9 cellular contexts compared by ENCODE assay signal in the genomic region with DNA sequence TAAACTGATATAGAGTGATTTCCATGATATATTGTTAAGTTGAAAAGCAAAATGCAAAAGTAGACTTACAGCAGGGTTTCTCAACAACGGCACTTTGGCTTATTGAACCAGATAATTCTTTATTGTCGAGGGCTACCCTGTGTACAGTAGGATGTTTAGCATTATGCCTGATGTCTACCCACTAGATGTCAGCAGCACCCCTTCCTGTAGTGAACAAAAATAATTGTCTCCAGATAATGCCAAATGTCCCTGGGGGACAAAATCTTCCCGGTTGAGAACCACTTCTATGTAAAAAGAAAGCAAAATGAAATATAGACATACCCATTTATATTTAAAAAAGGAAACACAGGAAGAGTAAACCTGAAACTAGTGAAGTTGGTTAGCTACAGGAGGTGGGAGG. TPM values are rescaled to one million over a fixed set of nuclear protein-coding genes. Genes with fewer than 3 reads are reported as not detected.
DNase-seq lines count a peak whose midpoint lies in the region; ATAC-seq and TF ChIP-seq lines count a peak whose summit lies in the region.
"Had no signal": no experiment of that assay in that cellular context is flagged by ENCODE, and none has a peak within 500 bp of the region (broad histone marks: within the 10 kb centered on the region; RNA-seq: fewer than 3 reads in every experiment).

No MANE protein-coding gene starts in this region.

- H3K27me3 Mint-ChIP-seq in MCF 10A (ENCODE audit: insufficient read depth, unreplicated experiment), result no peaks in the 10 kb centered on the region

- TF ChIP-seq POLR2A in breast epithelium (IDR thresholded peaks at IDR 0.05), result no peak

- DNase-seq in MCF 10A (ENCODE audit: unreplicated experiment) (peak; percentile 60), breast epithelium (ENCODE audit: low spot score in 2 of 2) (no peak), Panc1 (ENCODE audit: low read depth, low spot score) (no peak), left ventricle myocardium inferior (no peak), occipital lobe (lab: John Stamatoyannopoulos, UW) (no peak), omental fat pad (ENCODE audit: low spot score) (no peak), cerebellum (ENCODE audit: low spot score) (no peak)

- in situ Hi-C loops in Panc1 (cut with HindIII; ENCODE audit: low pct_unique_long_range_greater_than_20kb, low sequenced_read_pairs), result no loop called here

- peaks cover 23% of the 10 kb centered on the region for H3K4me1 Mint-ChIP-seq in MCF 10A (ENCODE audit: insufficient read depth, unreplicated experiment)

- POLR2A ChIA-PET in MCF 10A (lab: Yijun Ruan, JAX), result interaction anchor here (1.6 kb wide), 1 partner anchor 16 kb away, joined by 3 read pairs; no protein-coding TSS in a partner anchor
- POLR2A ChIA-PET in HEK293 (lab: Yijun Ruan, JAX), result interaction anchor here (0.6 kb wide), 1 partner anchor 9 kb away, joined by 3 read pairs; no protein-coding TSS in a partner anchor
- POLR2A ChIA-PET in Panc1 (lab: Charles Lee), result no interaction called here

- peaks cover 5% of the 10 kb centered on the region for H3K9me3 Mint-ChIP-seq in MCF 10A (ENCODE audit: unreplicated experiment)

- H3K36me3 ChIP-seq in breast epithelium, result no peaks in the 10 kb centered on the region
- no peaks in the 10 kb centered on the region for H3K36me3 ChIP-seq in HEK293 (ENCODE audit: control insufficient read depth in 2 of 2, insufficient read depth in 1 of 2, low read length in 2 of 2)
- no peaks in the 10 kb centered on the region for H3K36me3 ChIP-seq in Panc1 (ENCODE audit: control insufficient read depth, insufficient read depth, low read length)
- peaks cover 17% of the 10 kb centered on the region for H3K36me3 ChIP-seq in left ventricle myocardium inferior

- no peaks in the 10 kb centered on the region for H3K36me3 Mint-ChIP-seq in MCF 10A (ENCODE audit: insufficient read depth, unreplicated experiment)

- no peak overlapping the region for H3K27ac Mint-ChIP-seq in MCF 10A (ENCODE audit: low read depth, unreplicated experiment)

- H3K4me3 Mint-ChIP-seq in MCF 10A (ENCODE audit: unreplicated experiment), result no peak overlapping the region

- H3K4me3 ChIP-seq in breast epithelium, result no peak overlapping the region
- H3K4me3 ChIP-seq in HEK293 (ENCODE audit: low read depth, low read length), result no peak overlapping the region
- H3K4me3 ChIP-seq in Panc1 (ENCODE audit: low read depth in 2 of 2, low read length in 2 of 2), result no peak overlapping the region
- H3K4me3 ChIP-seq in left ventricle myocardium inferior, result no peak overlapping the region

- no peaks in the 10 kb centered on the region for H3K9me3 ChIP-seq in breast epithelium
- H3K9me3 ChIP-seq in HEK293 (ENCODE audit: control insufficient read depth, insufficient read depth, low read depth, low read length), result no peaks in the 10 kb centered on the region
- no peaks in the 10 kb centered on the region for H3K9me3 ChIP-seq in Panc1 (ENCODE audit: control insufficient read depth, insufficient read depth, low read depth, low read length)
- no peaks in the 10 kb centered on the region for H3K9me3 ChIP-seq in left ventricle myocardium inferior (replicated peaks)

- CTCF ChIA-PET in MCF 10A (lab: Yijun Ruan, JAX), result interaction anchor here (0.6 to 1.7 kb wide), 10 partner anchors 23 to 522 kb away, joined by 3 to 10 read pairs (median 3); a partner anchor contains a TSS
- CTCF ChIA-PET in HEK293 (lab: Yijun Ruan, JAX), result interaction anchor here (0.5 to 1.0 kb wide), 2 partner anchors 105 to 523 kb away, joined by 4 read pairs; no protein-coding TSS in a partner anchor
- CTCF ChIA-PET in Panc1 (lab: Charles Lee), result no interaction called here

- no peaks in the 10 kb centered on the region for H3K27me3 ChIP-seq in breast epithelium
- H3K27me3 ChIP-seq in Panc1 (ENCODE audit: control insufficient read depth, insufficient read depth, low read length), result no peaks in the 10 kb centered on the region
- H3K27me3 ChIP-seq in left ventricle myocardium inferior (ENCODE audit: low read depth), result no peaks in the 10 kb centered on the region

- intact Hi-C loops in MCF 10A (cut with micrococcal nuclease) (loop anchor here (1.0 to 10.0 kb wide), 6 partner anchors 105 to 518 kb away; no protein-coding TSS in a partner anchor), breast epithelium (cut with DNase I; ENCODE audit: low total_unique reads) (no loop called here), Panc1 (cut with micrococcal nuclease; ENCODE audit: unreplicated experiment) (no loop called here), left ventricle myocardium inferior (cut with micrococcal nuclease) (no loop called here)

- H3K4me1 ChIP-seq in breast epithelium (no peaks in the 10 kb centered on the region), HEK293 (ENCODE audit: control insufficient read depth, insufficient read depth, low read length) (no peaks in the 10 kb centered on the region), Panc1 (ENCODE audit: control insufficient read depth, insufficient read depth, low read length) (no peaks in the 10 kb centered on the region), left ventricle myocardium inferior (peaks cover 5% of the 10 kb centered on the region)

- ATAC-seq in Panc1, result no peak; the same call in 1 of the 2 replicates
- ATAC-seq in omental fat pad (ENCODE audit: low FRiP score), result no peak

- BruUV-seq in MCF 10A (replicated peaks; lab: Mats Ljungman, UMichigan) (no TSS peak), Panc1 (replicated peaks; lab: Mats Ljungman, UMichigan) (no TSS peak)

- TF ChIP-seq CTCF in MCF 10A (IDR thresholded peaks at IDR 0.05; ENCODE audit: unreplicated experiment) (peak; percentile 43), breast epithelium (IDR thresholded peaks at IDR 0.05) (no peak), HEK293 (tag by site-specific recombination; IDR thresholded peaks at IDR 0.05) (no peak), Panc1 (IDR thresholded peaks at IDR 0.05) (peak; percentile 58; the same call in 1 of the 2 replicates), left ventricle myocardium inferior (IDR thresholded peaks at IDR 0.05; ENCODE audit: borderline replicate concordance) (peak; percentile 64), omental fat pad (IDR thresholded peaks at IDR 0.05) (no peak)

- H3K27ac ChIP-seq in breast epithelium (no peak overlapping the region), HEK293 (ENCODE audit: extremely low read depth, low read depth, low read length) (no peak overlapping the region), Panc1 (ENCODE audit: low read length) (no peak overlapping the region), left ventricle myocardium inferior (replicated peaks) (peak overlapping the region; percentile 24)

TF ChIP-seq in HEK293, 187 proteins besides CTCF, POLR2A, EP300 and RAD21:
- TF ChIP-seq, protein P1, sequence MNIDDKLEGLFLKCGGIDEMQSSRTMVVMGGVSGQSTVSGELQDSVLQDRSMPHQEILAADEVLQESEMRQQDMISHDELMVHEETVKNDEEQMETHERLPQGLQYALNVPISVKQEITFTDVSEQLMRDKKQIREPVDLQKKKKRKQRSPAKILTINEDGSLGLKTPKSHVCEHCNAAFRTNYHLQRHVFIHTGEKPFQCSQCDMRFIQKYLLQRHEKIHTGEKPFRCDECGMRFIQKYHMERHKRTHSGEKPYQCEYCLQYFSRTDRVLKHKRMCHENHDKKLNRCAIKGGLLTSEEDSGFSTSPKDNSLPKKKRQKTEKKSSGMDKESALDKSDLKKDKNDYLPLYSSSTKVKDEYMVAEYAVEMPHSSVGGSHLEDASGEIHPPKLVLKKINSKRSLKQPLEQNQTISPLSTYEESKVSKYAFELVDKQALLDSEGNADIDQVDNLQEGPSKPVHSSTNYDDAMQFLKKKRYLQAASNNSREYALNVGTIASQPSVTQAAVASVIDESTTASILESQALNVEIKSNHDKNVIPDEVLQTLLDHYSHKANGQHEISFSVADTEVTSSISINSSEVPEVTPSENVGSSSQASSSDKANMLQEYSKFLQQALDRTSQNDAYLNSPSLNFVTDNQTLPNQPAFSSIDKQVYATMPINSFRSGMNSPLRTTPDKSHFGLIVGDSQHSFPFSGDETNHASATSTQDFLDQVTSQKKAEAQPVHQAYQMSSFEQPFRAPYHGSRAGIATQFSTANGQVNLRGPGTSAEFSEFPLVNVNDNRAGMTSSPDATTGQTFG (tag by site-specific recombination; IDR thresholded peaks at IDR 0.05; ENCODE audit: borderline replicate concordance), result no peak
- TF ChIP-seq ZNF660 (tag by site-specific recombination; IDR thresholded peaks at IDR 0.05), result no peak
- peak; percentile 45 for TF ChIP-seq ZNF654 (tag by site-specific recombination; IDR thresholded peaks at IDR 0.05; ENCODE audit: low read depth)
- no peak for TF ChIP-seq ZNF560 (tag by site-specific recombination; IDR thresholded peaks at IDR 0.05; ENCODE audit: borderline replicate concordance)

RNA-seq across cellular contexts. Expression of a gene that starts 32.4 kb away (rescaled TPM):
- total RNA-seq in MCF 10A (2022) (0.20 and 0.42 TPM in 2 replicates), breast epithelium (10 to 100 TPM in 1 of 3 donors, 1 to 10 TPM in 2; 2.6 to 48.0 (median 3.4) TPM), Panc1 (2021; ENCODE audit: unreplicated experiment) (not detected), left ventricle myocardium inferior (6.5 TPM), occipital lobe (20.4 TPM), omental fat pad (10 to 100 TPM; 11.0 to 19.7 (median 13.0) TPM), cerebellum (3.5 TPM)
- polyA plus RNA-seq in Panc1 (2012; ENCODE audit: insufficient read length), result not detected
- total RNA-seq: dermis microvascular lymphatic vessel endothelial cell had no signal

Comparison
In these comparisons a context has a peak if more than half of its experiments do, and no peak if none do; other contexts are left out.
1. CTCF ChIP-seq: peak in MCF 10A (single experiment), Panc1 (single experiment) and left ventricle myocardium inferior (single experiment); none in breast epithelium (0 of 3), HEK293 (single experiment) and omental fat pad (0 of 3).